ENCODE assay signal across 1 cellular context in the genomic region with DNA sequence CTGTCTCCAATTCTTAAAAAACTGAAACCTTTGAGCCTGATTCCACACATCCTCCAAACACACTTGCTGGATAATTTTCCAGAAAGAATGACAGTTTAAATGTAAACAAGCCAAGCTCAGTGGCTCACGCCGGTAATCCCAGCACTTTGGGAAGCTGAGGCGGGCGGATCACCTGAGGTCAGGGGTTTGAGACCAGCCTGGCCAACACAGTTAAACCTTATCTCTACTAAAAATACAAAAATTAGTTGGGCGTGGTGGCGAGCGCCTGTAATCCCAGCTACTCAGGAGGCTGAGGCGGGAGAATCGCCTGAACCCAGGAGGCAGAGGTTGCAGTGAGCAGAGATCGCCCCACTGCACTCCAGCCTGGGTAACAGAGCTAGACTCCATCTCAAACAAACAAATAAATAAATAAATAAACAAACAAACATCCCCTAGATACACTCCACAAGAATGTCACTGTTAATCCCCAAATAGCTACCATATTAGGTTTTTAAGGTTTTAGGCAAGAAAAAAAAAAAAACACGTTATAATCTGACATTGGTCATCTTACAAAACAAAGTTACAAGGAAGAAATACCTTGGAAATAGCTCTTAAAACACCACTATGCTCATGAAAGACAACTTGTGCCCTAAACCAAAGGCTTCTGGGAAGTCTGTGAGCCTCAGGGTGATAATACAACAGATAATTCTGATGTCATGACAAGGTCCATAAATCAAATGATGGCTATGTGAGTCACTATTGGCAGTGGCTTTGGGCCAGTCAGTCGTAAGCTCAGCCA.
TF ChIP-seq lines count a peak whose summit lies in the region.

No MANE protein-coding gene starts in this region.

TF ChIP-seq in K562, 482 proteins besides CTCF, POLR2A, EP300 and RAD21 (continued from another document and continues in another):
- TF ChIP-seq, protein P1, sequence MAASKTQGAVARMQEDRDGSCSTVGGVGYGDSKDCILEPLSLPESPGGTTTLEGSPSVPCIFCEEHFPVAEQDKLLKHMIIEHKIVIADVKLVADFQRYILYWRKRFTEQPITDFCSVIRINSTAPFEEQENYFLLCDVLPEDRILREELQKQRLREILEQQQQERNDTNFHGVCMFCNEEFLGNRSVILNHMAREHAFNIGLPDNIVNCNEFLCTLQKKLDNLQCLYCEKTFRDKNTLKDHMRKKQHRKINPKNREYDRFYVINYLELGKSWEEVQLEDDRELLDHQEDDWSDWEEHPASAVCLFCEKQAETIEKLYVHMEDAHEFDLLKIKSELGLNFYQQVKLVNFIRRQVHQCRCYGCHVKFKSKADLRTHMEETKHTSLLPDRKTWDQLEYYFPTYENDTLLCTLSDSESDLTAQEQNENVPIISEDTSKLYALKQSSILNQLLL (CRISPR knock-in tag; IDR thresholded peaks at IDR 0.05; ENCODE audit: borderline replicate concordance): no peak
- TF ChIP-seq THRAP3 (IDR thresholded peaks at IDR 0.05; ENCODE audit: borderline replicate concordance): no peak
- no peak for TF ChIP-seq ZNF586 (CRISPR knock-in tag; conservative IDR thresholded peaks at IDR 0.05)
- TF ChIP-seq DMBX1 (CRISPR knock-in tag; IDR thresholded peaks at IDR 0.05; ENCODE audit: borderline replicate concordance): peak; percentile 83
- 0 out of 2 replicates have a peak, but pooled peaks have one; percentile 18 for TF ChIP-seq HDAC2 (IDR thresholded peaks at IDR 0.05)
- peak; percentile 73; the same call in 1 of the 2 replicates for TF ChIP-seq ZNF766 (CRISPR knock-in tag; conservative IDR thresholded peaks at IDR 0.05)
- no peak for TF ChIP-seq ZNF431 (CRISPR knock-in tag; IDR thresholded peaks at IDR 0.05)
- TF ChIP-seq, protein P2, sequence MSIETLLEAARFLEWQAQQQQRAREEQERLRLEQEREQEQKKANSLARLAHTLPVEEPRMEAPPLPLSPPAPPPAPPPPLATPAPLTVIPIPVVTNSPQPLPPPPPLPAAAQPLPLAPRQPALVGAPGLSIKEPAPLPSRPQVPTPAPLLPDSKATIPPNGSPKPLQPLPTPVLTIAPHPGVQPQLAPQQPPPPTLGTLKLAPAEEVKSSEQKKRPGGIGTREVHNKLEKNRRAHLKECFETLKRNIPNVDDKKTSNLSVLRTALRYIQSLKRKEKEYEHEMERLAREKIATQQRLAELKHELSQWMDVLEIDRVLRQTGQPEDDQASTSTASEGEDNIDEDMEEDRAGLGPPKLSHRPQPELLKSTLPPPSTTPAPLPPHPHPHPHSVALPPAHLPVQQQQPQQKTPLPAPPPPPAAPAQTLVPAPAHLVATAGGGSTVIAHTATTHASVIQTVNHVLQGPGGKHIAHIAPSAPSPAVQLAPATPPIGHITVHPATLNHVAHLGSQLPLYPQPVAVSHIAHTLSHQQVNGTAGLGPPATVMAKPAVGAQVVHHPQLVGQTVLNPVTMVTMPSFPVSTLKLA (conservative IDR thresholded peaks at IDR 0.05): 0 out of 4 replicates have a peak, but pooled peaks of 1 of the 2 experiments have one; percentile 48
- no peak for TF ChIP-seq TOE1 (IDR thresholded peaks at IDR 0.05; ENCODE audit: borderline replicate concordance)
- no peak for TF ChIP-seq TOE1 (CRISPR knock-in tag; IDR thresholded peaks at IDR 0.05; ENCODE audit: borderline replicate concordance, low read depth)
- TF ChIP-seq ZZZ3 (IDR thresholded peaks at IDR 0.05): no peak
- TF ChIP-seq ATF1 (CRISPR knock-in tag; IDR thresholded peaks at IDR 0.05): no peak
- TF ChIP-seq ATF1 (tag; IDR thresholded peaks at IDR 0.05): peak; percentile 84
- peak; percentile 42; the same call in 1 of the 2 replicates for TF ChIP-seq TRIM28 (IDR thresholded peaks at IDR 0.05)
- TF ChIP-seq ZNF3 (CRISPR knock-in tag; IDR thresholded peaks at IDR 0.05): no peak
- peak; percentile 93 for TF ChIP-seq DPF2 (IDR thresholded peaks at IDR 0.05)
- TF ChIP-seq, protein P3, sequence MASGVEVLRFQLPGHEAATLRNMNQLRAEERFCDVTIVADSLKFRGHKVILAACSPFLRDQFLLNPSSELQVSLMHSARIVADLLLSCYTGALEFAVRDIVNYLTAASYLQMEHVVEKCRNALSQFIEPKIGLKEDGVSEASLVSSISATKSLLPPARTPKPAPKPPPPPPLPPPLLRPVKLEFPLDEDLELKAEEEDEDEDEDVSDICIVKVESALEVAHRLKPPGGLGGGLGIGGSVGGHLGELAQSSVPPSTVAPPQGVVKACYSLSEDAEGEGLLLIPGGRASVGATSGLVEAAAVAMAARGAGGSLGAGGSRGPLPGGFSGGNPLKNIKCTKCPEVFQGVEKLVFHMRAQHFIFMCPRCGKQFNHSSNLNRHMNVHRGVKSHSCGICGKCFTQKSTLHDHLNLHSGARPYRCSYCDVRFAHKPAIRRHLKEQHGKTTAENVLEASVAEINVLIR (CRISPR knock-in tag; IDR thresholded peaks at IDR 0.05): peak; percentile 34; the same call in 1 of the 2 replicates
- peak; percentile 80 for TF ChIP-seq MEF2D (tag; conservative IDR thresholded peaks at IDR 0.05; ENCODE audit: low read depth)
- TF ChIP-seq, protein P4, sequence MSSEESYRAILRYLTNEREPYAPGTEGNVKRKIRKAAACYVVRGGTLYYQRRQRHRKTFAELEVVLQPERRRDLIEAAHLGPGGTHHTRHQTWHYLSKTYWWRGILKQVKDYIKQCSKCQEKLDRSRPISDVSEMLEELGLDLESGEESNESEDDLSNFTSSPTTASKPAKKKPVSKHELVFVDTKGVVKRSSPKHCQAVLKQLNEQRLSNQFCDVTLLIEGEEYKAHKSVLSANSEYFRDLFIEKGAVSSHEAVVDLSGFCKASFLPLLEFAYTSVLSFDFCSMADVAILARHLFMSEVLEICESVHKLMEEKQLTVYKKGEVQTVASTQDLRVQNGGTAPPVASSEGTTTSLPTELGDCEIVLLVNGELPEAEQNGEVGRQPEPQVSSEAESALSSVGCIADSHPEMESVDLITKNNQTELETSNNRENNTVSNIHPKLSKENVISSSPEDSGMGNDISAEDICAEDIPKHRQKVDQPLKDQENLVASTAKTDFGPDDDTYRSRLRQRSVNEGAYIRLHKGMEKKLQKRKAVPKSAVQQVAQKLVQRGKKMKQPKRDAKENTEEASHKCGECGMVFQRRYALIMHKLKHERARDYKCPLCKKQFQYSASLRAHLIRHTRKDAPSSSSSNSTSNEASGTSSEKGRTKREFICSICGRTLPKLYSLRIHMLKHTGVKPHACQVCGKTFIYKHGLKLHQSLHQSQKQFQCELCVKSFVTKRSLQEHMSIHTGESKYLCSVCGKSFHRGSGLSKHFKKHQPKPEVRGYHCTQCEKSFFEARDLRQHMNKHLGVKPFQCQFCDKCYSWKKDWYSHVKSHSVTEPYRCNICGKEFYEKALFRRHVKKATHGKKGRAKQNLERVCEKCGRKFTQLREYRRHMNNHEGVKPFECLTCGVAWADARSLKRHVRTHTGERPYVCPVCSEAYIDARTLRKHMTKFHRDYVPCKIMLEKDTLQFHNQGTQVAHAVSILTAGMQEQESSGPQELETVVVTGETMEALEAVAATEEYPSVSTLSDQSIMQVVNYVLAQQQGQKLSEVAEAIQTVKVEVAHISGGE (CRISPR knock-in tag; IDR thresholded peaks at IDR 0.05): 0 out of 6 replicates have a peak, but pooled peaks of 1 of the 3 experiments have one; percentile 11
- no peak for TF ChIP-seq ELF2 (CRISPR knock-in tag; IDR thresholded peaks at IDR 0.05)
- TF ChIP-seq, protein P5, sequence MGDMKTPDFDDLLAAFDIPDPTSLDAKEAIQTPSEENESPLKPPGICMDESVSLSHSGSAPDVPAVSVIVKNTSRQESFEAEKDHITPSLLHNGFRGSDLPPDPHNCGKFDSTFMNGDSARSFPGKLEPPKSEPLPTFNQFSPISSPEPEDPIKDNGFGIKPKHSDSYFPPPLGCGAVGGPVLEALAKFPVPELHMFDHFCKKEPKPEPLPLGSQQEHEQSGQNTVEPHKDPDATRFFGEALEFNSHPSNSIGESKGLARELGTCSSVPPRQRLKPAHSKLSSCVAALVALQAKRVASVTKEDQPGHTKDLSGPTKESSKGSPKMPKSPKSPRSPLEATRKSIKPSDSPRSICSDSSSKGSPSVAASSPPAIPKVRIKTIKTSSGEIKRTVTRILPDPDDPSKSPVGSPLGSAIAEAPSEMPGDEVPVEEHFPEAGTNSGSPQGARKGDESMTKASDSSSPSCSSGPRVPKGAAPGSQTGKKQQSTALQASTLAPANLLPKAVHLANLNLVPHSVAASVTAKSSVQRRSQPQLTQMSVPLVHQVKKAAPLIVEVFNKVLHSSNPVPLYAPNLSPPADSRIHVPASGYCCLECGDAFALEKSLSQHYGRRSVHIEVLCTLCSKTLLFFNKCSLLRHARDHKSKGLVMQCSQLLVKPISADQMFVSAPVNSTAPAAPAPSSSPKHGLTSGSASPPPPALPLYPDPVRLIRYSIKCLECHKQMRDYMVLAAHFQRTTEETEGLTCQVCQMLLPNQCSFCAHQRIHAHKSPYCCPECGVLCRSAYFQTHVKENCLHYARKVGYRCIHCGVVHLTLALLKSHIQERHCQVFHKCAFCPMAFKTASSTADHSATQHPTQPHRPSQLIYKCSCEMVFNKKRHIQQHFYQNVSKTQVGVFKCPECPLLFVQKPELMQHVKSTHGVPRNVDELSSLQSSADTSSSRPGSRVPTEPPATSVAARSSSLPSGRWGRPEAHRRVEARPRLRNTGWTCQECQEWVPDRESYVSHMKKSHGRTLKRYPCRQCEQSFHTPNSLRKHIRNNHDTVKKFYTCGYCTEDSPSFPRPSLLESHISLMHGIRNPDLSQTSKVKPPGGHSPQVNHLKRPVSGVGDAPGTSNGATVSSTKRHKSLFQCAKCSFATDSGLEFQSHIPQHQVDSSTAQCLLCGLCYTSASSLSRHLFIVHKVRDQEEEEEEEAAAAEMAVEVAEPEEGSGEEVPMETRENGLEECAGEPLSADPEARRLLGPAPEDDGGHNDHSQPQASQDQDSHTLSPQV (IDR thresholded peaks at IDR 0.05): peak; percentile 97
- TF ChIP-seq ZNF41 (CRISPR knock-in tag; conservative IDR thresholded peaks at IDR 0.05): peak; percentile 66; the same call in 1 of the 2 replicates
- TF ChIP-seq, protein P6, sequence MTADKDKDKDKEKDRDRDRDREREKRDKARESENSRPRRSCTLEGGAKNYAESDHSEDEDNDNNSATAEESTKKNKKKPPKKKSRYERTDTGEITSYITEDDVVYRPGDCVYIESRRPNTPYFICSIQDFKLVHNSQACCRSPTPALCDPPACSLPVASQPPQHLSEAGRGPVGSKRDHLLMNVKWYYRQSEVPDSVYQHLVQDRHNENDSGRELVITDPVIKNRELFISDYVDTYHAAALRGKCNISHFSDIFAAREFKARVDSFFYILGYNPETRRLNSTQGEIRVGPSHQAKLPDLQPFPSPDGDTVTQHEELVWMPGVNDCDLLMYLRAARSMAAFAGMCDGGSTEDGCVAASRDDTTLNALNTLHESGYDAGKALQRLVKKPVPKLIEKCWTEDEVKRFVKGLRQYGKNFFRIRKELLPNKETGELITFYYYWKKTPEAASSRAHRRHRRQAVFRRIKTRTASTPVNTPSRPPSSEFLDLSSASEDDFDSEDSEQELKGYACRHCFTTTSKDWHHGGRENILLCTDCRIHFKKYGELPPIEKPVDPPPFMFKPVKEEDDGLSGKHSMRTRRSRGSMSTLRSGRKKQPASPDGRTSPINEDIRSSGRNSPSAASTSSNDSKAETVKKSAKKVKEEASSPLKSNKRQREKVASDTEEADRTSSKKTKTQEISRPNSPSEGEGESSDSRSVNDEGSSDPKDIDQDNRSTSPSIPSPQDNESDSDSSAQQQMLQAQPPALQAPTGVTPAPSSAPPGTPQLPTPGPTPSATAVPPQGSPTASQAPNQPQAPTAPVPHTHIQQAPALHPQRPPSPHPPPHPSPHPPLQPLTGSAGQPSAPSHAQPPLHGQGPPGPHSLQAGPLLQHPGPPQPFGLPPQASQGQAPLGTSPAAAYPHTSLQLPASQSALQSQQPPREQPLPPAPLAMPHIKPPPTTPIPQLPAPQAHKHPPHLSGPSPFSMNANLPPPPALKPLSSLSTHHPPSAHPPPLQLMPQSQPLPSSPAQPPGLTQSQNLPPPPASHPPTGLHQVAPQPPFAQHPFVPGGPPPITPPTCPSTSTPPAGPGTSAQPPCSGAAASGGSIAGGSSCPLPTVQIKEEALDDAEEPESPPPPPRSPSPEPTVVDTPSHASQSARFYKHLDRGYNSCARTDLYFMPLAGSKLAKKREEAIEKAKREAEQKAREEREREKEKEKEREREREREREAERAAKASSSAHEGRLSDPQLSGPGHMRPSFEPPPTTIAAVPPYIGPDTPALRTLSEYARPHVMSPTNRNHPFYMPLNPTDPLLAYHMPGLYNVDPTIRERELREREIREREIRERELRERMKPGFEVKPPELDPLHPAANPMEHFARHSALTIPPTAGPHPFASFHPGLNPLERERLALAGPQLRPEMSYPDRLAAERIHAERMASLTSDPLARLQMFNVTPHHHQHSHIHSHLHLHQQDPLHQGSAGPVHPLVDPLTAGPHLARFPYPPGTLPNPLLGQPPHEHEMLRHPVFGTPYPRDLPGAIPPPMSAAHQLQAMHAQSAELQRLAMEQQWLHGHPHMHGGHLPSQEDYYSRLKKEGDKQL (CRISPR knock-in tag; IDR thresholded peaks at IDR 0.05; ENCODE audit: borderline replicate concordance): no peak
- no peak for TF ChIP-seq ZNF707 (CRISPR knock-in tag; conservative IDR thresholded peaks at IDR 0.05)
- TF ChIP-seq PHTF2 (CRISPR knock-in tag; IDR thresholded peaks at IDR 0.05): no peak
- TF ChIP-seq, protein P7, sequence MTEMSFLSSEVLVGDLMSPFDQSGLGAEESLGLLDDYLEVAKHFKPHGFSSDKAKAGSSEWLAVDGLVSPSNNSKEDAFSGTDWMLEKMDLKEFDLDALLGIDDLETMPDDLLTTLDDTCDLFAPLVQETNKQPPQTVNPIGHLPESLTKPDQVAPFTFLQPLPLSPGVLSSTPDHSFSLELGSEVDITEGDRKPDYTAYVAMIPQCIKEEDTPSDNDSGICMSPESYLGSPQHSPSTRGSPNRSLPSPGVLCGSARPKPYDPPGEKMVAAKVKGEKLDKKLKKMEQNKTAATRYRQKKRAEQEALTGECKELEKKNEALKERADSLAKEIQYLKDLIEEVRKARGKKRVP (CRISPR knock-in tag; IDR thresholded peaks at IDR 0.05): peak; percentile 50
- TF ChIP-seq COPS2 (conservative IDR thresholded peaks at IDR 0.05): no peak
- TF ChIP-seq, protein P8, sequence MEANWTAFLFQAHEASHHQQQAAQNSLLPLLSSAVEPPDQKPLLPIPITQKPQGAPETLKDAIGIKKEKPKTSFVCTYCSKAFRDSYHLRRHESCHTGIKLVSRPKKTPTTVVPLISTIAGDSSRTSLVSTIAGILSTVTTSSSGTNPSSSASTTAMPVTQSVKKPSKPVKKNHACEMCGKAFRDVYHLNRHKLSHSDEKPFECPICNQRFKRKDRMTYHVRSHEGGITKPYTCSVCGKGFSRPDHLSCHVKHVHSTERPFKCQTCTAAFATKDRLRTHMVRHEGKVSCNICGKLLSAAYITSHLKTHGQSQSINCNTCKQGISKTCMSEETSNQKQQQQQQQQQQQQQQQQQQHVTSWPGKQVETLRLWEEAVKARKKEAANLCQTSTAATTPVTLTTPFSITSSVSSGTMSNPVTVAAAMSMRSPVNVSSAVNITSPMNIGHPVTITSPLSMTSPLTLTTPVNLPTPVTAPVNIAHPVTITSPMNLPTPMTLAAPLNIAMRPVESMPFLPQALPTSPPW (CRISPR knock-in tag; IDR thresholded peaks at IDR 0.05): peak; percentile 49
- 0 out of 2 replicates have a peak, but pooled peaks have one; percentile 24 for TF ChIP-seq GABPB1 (CRISPR knock-in tag; IDR thresholded peaks at IDR 0.05)
- TF ChIP-seq ATF7 (IDR thresholded peaks at IDR 0.05): peak; percentile 93
- peak in 1 of 2 experiments; percentile 60 for TF ChIP-seq NCOA2 (IDR thresholded peaks at IDR 0.05; ENCODE audit: partially characterized antibody in 2 of 2)
- TF ChIP-seq, protein P9, sequence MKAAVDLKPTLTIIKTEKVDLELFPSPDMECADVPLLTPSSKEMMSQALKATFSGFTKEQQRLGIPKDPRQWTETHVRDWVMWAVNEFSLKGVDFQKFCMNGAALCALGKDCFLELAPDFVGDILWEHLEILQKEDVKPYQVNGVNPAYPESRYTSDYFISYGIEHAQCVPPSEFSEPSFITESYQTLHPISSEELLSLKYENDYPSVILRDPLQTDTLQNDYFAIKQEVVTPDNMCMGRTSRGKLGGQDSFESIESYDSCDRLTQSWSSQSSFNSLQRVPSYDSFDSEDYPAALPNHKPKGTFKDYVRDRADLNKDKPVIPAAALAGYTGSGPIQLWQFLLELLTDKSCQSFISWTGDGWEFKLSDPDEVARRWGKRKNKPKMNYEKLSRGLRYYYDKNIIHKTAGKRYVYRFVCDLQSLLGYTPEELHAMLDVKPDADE (conservative IDR thresholded peaks at IDR 0.05; ENCODE audit: control insufficient read depth, low read depth, low read length): no peak
